26 cellular contexts compared by ENCODE assay signal in genomic region chr2:170101789-170102188, GRCh38.
"Had no signal": no experiment of that assay in that cellular context is flagged by ENCODE, and none has a peak within 500 bp of the region (broad histone marks: within the 10 kb centered on the region; RNA-seq: fewer than 3 reads in every experiment).

No MANE protein-coding gene starts in this region.

- DNase-seq: activated B cell treated with CpG ODN at 0.5 μM for 24 hours; activated CD4-positive, alpha-beta T cell treated with anti-CD3 and anti-CD28 coated beads, Interleukin-2, amount 10 ng/mL, durations not matched to agents 24 days and 14 days; activated CD8-positive, alpha-beta T cell treated with anti-CD3 and anti-CD28 coated beads, Interleukin-2, amount 10 ng/mL, durations not matched to agents 7 days and 5 days; activated effector memory CD4-positive, alpha-beta T cell treated with anti-CD3 and anti-CD28 coated beads, Interleukin-2, amount 50 U/mL, for 16 hours; activated T-cell treated with anti-CD3 and anti-CD28 coated beads, Interleukin-2, amount 50 U/mL, for 72 hours; adrenal gland; cerebellar nuclear complex; cortex of kidney; effector memory CD8-positive, alpha-beta T cell; immature natural killer cell; kidney glomerular epithelial cell; left ventricle myocardium inferior; mucosa of descending colon; naive B cell; psoas muscle; right lobe of liver; small intestine; stimulated activated CD4-positive, alpha-beta T cell treated with anti-CD3 and anti-CD28 coated beads, Interleukin-4, amount 100 ng/mL, for 24 hours; stomach; T-helper 2 cell; trophoblast cell had no signal

- ATAC-seq: activated CD8-positive, alpha-beta T cell treated with anti-CD3 and anti-CD28 coated beads, Interleukin-2, amount 10 ng/mL, durations not matched to agents 7 days and 5 days; activated T-cell treated with anti-CD3 and anti-CD28 coated beads, Interleukin-2, amount 50 U/mL, for 72 hours; effector memory CD8-positive, alpha-beta T cell; mucosa of descending colon; psoas muscle; stimulated activated effector memory CD8-positive, alpha-beta T cell treated with anti-CD3 and anti-CD28 coated beads, Interleukin-12 subunit alpha, Interleukin-12 subunit beta, amount 100 ng/mL, for 72 hours had no signal

- H3K4me3 ChIP-seq: adrenal gland, left ventricle myocardium inferior, mucosa of descending colon, neural progenitor cell, psoas muscle, right lobe of liver, stomach, vagina had no signal

- H3K4me2 ChIP-seq: neural progenitor cell had no signal

- H3K9ac ChIP-seq: neural progenitor cell had no signal

- H3K9me3 ChIP-seq: adrenal gland, psoas muscle, right lobe of liver, stomach, vagina had no signal

- H3K27me3 ChIP-seq: adrenal gland, neural progenitor cell, right lobe of liver, stomach, vagina had no signal

- H3K36me3 ChIP-seq: adrenal gland, left ventricle myocardium inferior, neural progenitor cell, right lobe of liver, stomach, vagina had no signal

- H2AFZ ChIP-seq: neural progenitor cell had no signal

- FAIRE-seq: astrocyte, bronchial epithelial cell, small intestine had no signal

- H3K4me1 ChIP-seq: adrenal gland, left ventricle myocardium inferior, psoas muscle, right lobe of liver, stomach, vagina had no signal

- H3K27ac ChIP-seq: adrenal gland, left ventricle myocardium inferior, neural progenitor cell, psoas muscle, right lobe of liver, stomach, vagina had no signal
